Comparison of ENCODE assay signal across 14 cellular contexts in the genomic region with DNA sequence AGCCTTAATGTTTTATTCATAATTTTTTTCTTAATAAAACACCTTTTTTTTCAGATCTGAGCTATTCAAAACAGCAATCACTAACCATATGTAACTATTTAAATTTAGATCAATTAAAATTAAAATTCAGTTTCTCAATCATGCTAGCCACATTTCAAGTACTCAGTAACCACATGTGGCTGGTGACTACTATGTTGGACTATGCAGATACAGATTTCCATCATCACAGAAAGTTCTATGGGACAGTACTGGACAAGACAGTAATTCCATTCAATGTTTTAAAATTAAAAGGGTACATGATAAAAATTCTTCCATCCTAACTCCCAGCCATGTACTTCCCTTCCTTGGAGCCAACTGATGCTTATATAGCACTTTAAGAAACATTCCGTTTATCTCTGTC.
DNase-seq lines count a peak whose midpoint lies in the region; ATAC-seq and TF ChIP-seq lines count a peak whose summit lies in the region.
"Had no signal": no experiment of that assay in that cellular context is flagged by ENCODE, and none has a peak within 500 bp of the region (broad histone marks: within the 10 kb centered on the region; RNA-seq: fewer than 3 reads in every experiment).

No MANE protein-coding gene starts in this region.

- H3K9me2 ChIP-seq in GM23248 (ENCODE audit: insufficient read depth): no peaks in the 10 kb centered on the region

- H3K9me3 ChIP-seq in GM23248 (ENCODE audit: low read depth): no peaks in the 10 kb centered on the region
- H3K9me3 ChIP-seq: BE2C, HAP-1 had no signal

- in situ Hi-C loops in GM23248 (cut with MboI): no loop called here

- H3K4me3 ChIP-seq in AG10803 (ENCODE audit: low read length) (no peak overlapping the region), GM23248 (no peak overlapping the region), fibroblast of mammary gland (ENCODE audit: control insufficient read depth, low read depth, low read length) (no peak overlapping the region)
- H3K4me3 ChIP-seq: HAP-1 had no signal

- WGBS in GM23248 (ENCODE audit: low coverage in 1 of 2, low lambda C conversion rate in 2 of 2, missing lambda C conversion rate in 2 of 2), 2 experiments: 88 to 97% methylated on average over 1 of the region's 1 CpG

- TF ChIP-seq CTCF in AG10803 (conservative IDR thresholded peaks at IDR 0.05; ENCODE audit: low read length): no peak
- TF ChIP-seq CTCF in fibroblast of mammary gland (conservative IDR thresholded peaks at IDR 0.05; ENCODE audit: control insufficient read depth, insufficient read depth, low read depth, low read length): no peak

- no peaks in the 10 kb centered on the region for H4K20me1 ChIP-seq in GM23248 (ENCODE audit: insufficient read depth)

- no peaks in the 10 kb centered on the region for H3F3A ChIP-seq in GM23248 (ENCODE audit: insufficient read depth)

- no peak overlapping the region for H3K9ac ChIP-seq in GM23248

- DNase-seq in AG10803 (ENCODE audit: low read depth): peak; percentile 68
- DNase-seq in GM23248: peak; percentile 17
- DNase-seq in fibroblast of mammary gland (ENCODE audit: low read depth): peak; percentile 40
- peak; percentile 18 for DNase-seq in myocyte (ENCODE audit: low read depth)
- DNase-seq in NCI-H2196 treated with DMSO at 0.1 percent for 48 hours (lab: John Stamatoyannopoulos, UW; ENCODE audit: unreplicated experiment): no peak
- no peak for DNase-seq in activated CD8-positive, alpha-beta memory T cell treated with anti-CD3 and anti-CD28 coated beads for 24 hours
- DNase-seq: 8988T, BE2C, DND-41, GF-D8 had no signal

- H3K36me3 ChIP-seq in GM23248 (ENCODE audit: low read depth): peaks cover 15% of the 10 kb centered on the region
- H3K36me3 ChIP-seq: HAP-1 had no signal

- H3K79me2 ChIP-seq in GM23248 (ENCODE audit: insufficient read depth): no peaks in the 10 kb centered on the region

- no peak for ATAC-seq in GM18498 (IDR thresholded peaks at IDR 0.05; ENCODE audit: unreplicated experiment)
- ATAC-seq: HepG2 had no signal

- no peaks in the 10 kb centered on the region for H3K27me3 ChIP-seq in GM23248 (replicated peaks; ENCODE audit: insufficient read depth)
- H3K27me3 ChIP-seq: BE2C had no signal

- H3K27ac ChIP-seq in GM23248: no peak overlapping the region
- H3K27ac ChIP-seq: C4-2B had no signal

- no peaks in the 10 kb centered on the region for H3K4me1 ChIP-seq in GM23248 (ENCODE audit: insufficient read depth)
- H3K4me1 ChIP-seq: BE2C, HAP-1 had no signal

- H2AFZ ChIP-seq in GM23248: no peak overlapping the region

- no peak overlapping the region for H3K4me2 ChIP-seq in GM23248 (ENCODE audit: unreplicated experiment)

Comparison
In these comparisons a context has a peak if more than half of its experiments do, and no peak if none do; other contexts are left out.
1. DNase-seq: peak in AG10803 (single experiment), GM23248 (single experiment), fibroblast of mammary gland (single experiment) and myocyte (single experiment); none in NCI-H2196 treated with DMSO at 0.1 percent for 48 hours (single experiment) and activated CD8-positive, alpha-beta memory T cell treated with anti-CD3 and anti-CD28 coated beads for 24 hours (single experiment).